In the genomic region with DNA sequence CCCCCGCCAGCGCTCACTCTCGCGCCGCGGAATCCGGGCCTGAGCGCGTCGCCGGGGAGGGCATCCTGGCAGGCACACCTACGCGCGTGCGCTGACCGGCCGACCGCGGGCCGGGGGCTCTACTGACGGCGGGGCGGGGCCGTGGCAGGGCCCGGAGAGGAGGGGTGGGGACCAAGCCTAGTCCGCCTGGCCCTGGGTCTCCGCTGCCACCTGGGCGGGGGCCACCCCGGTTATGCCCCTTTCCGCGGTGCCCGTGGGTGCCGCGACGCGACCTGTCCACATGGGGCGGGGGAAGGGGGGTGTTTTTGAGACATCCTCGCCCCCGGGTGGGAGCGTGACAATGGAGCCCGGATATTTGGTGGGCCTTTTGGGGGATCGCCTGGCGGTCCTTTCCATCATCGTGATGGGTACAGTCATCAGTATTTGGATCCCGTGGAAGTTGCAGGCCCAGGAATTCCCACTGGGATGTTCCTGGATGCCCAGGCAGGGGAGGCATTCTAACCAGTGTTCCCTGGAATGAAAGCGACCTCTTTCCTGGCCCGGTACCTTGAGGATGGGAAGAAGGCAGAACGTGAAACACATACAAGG, we compare ENCODE assay signal across 8 cellular contexts. TPM values are rescaled to one million over a fixed set of nuclear protein-coding genes. Genes with fewer than 3 reads are reported as not detected.
DNase-seq lines count a peak whose midpoint lies in the region; ATAC-seq and TF ChIP-seq lines count a peak whose summit lies in the region.

No MANE protein-coding gene starts in this region.

- H4K20me1 ChIP-seq in fibroblast of lung (ENCODE audit: control insufficient read depth, extremely low read depth, insufficient read depth, low read length), result no peaks in the 10 kb centered on the region

- H3K27ac ChIP-seq in CD8-positive, alpha-beta T cell (ENCODE audit: low read depth, low read length), result no peak overlapping the region
- no peak overlapping the region for H3K27ac ChIP-seq in fibroblast of lung (ENCODE audit: insufficient read depth, low read length)

- H3K9me3 Mint-ChIP-seq in CD8-positive, alpha-beta T cell, result no peaks in the 10 kb centered on the region

- peaks cover 49% of the 10 kb centered on the region for H3K27me3 Mint-ChIP-seq in CD8-positive, alpha-beta T cell (ENCODE audit: low read depth)

- H3K4me1 Mint-ChIP-seq in CD8-positive, alpha-beta T cell (ENCODE audit: low read depth), result peaks cover 16% of the 10 kb centered on the region

- CTCF ChIA-PET in CD8-positive, alpha-beta T cell (lab: Charles Lee), result no interaction called here
- CTCF ChIA-PET in GM10248 (lab: Yijun Ruan, JAX), result no interaction called here

- H2AFZ ChIP-seq in fibroblast of lung (ENCODE audit: low read length), result no peak overlapping the region
- peak overlapping the region; percentile 99 for H2AFZ ChIP-seq in neuron (ENCODE audit: low read depth, low read length)

- H3K9ac ChIP-seq in fibroblast of lung (ENCODE audit: insufficient read depth, low read length), result no peak overlapping the region

- no peak overlapping the region for H3K4me3 ChIP-seq in CD8-positive, alpha-beta T cell (ENCODE audit: low read depth, low read length)
- peak overlapping the region in 3 of 4 experiments; percentile 11 to 56 (median 16) for H3K4me3 ChIP-seq in fibroblast of lung (replicated peaks in 1 of 4; ENCODE audit: control extremely low read depth in 1 of 4, insufficient read depth in 1 of 4, low read depth in 3 of 4, low read length in 4 of 4)
- peak overlapping the region; percentile 83 for H3K4me3 ChIP-seq in neuron (ENCODE audit: low read length)

- no peaks in the 10 kb centered on the region for H3K79me2 ChIP-seq in fibroblast of lung (ENCODE audit: control insufficient read depth, insufficient read depth, low read length)

- no peaks in the 10 kb centered on the region for H3K9me3 ChIP-seq in CD8-positive, alpha-beta T cell (ENCODE audit: low read length)
- H3K9me3 ChIP-seq in fibroblast of lung (ENCODE audit: control insufficient read depth, insufficient read depth, low read depth, low read length) (no peaks in the 10 kb centered on the region), neuron (ENCODE audit: low read length) (no peaks in the 10 kb centered on the region)

- peaks cover 2% of the 10 kb centered on the region for H3K27me3 ChIP-seq in CD8-positive, alpha-beta T cell (ENCODE audit: insufficient read depth, low read length)
- peaks cover 11% of the 10 kb centered on the region for H3K27me3 ChIP-seq in fibroblast of lung (ENCODE audit: control insufficient read depth, insufficient read depth, low read length)
- H3K27me3 ChIP-seq in neuron (ENCODE audit: insufficient read depth, low read length), result peaks cover 23% of the 10 kb centered on the region

- no peak for ATAC-seq in CD8-positive, alpha-beta T cell

- peak overlapping the region; percentile 32 for H3K4me2 ChIP-seq in fibroblast of lung (ENCODE audit: extremely low read depth, insufficient read depth, low read length)

- H3K4me1 ChIP-seq in CD8-positive, alpha-beta T cell (ENCODE audit: insufficient read depth, low read length), result no peaks in the 10 kb centered on the region
- no peaks in the 10 kb centered on the region for H3K4me1 ChIP-seq in fibroblast of lung (ENCODE audit: control insufficient read depth, extremely low read depth, insufficient read depth, low read length)
- peaks cover 19% of the 10 kb centered on the region for H3K4me1 ChIP-seq in neuron (ENCODE audit: insufficient read depth, low read length)

- H3K4me3 Mint-ChIP-seq in CD8-positive, alpha-beta T cell, result peak overlapping the region; percentile 45

- no peak for DNase-seq in CD8-positive, alpha-beta T cell
- DNase-seq in NCI-H345 treated with DMSO at 0.1 percent for 48 hours (lab: John Stamatoyannopoulos, UW; ENCODE audit: unreplicated experiment) (peak; percentile 32), fibroblast of lung (ENCODE audit: low read depth in 2 of 2) (no peak), GM10266 (ENCODE audit: extremely low spot score) (no peak), dermis blood vessel endothelial cell (no peak), NOMO-1 (lab: John Stamatoyannopoulos, UW; ENCODE audit: unreplicated experiment in 2 of 2) (no peak), GM10248 (ENCODE audit: extremely low spot score) (no peak)

- POLR2A ChIA-PET in CD8-positive, alpha-beta T cell (lab: Charles Lee), result no interaction called here
- POLR2A ChIA-PET in GM10248 (lab: Yijun Ruan, JAX), result no interaction called here

- no peaks in the 10 kb centered on the region for H3K36me3 Mint-ChIP-seq in CD8-positive, alpha-beta T cell

- H3K27ac Mint-ChIP-seq in CD8-positive, alpha-beta T cell, result no peak overlapping the region

- intact Hi-C loops in CD8-positive, alpha-beta T cell (cut with DNase I, micrococcal nuclease), result no loop called here

- TF ChIP-seq CTCF in CD8-positive, alpha-beta T cell (IDR thresholded peaks at IDR 0.05), result no peak
- no peak for TF ChIP-seq CTCF in fibroblast of lung (conservative IDR thresholded peaks at IDR 0.05 in 1 of 2, IDR thresholded peaks at IDR 0.05 in 1 of 2; ENCODE audit: low read depth in 1 of 2, low read length in 2 of 2)
- no peak for TF ChIP-seq CTCF in GM10266 (IDR thresholded peaks at IDR 0.05; ENCODE audit: control insufficient read depth, insufficient read depth, low read depth, missing control alignments)
- no peak for TF ChIP-seq CTCF in GM10248 (IDR thresholded peaks at IDR 0.05; ENCODE audit: control extremely low read depth, extremely low read depth, low read depth, missing control alignments)

- H3K36me3 ChIP-seq in CD8-positive, alpha-beta T cell (ENCODE audit: insufficient read depth, low read length), result no peaks in the 10 kb centered on the region
- no peaks in the 10 kb centered on the region for H3K36me3 ChIP-seq in fibroblast of lung (ENCODE audit: control insufficient read depth, insufficient read depth, low read length)
- H3K36me3 ChIP-seq in neuron (ENCODE audit: insufficient read depth, low read length), result no peaks in the 10 kb centered on the region

RNA-seq across cellular contexts. Expression of a gene that starts 2.2 kb away (rescaled TPM):
- total RNA-seq in CD8-positive, alpha-beta T cell, result under 1 TPM; 0.47 to 0.98 TPM
- total RNA-seq in fibroblast of lung (0.51 and 2.6 TPM in 2 replicates), dermis blood vessel endothelial cell (2.2 and 3.4 TPM in 2 replicates)
- 0.17 and 0.84 TPM in 2 replicates for polyA plus RNA-seq in fibroblast of lung
- polyA plus RNA-seq in fibroblast of lung (2012), result 0.10 and 0.73 TPM in 2 replicates
- 4.2 TPM in 1 of 2 replicates, not detected in the other for polyA minus RNA-seq in fibroblast of lung (ENCODE audit: low replicate concordance)
